ENCODE assay signal across 25 cellular contexts in genomic region chr9:8136477-8136876, GRCh38.
A peak's percentile ranks its signal among the peaks of the same experiment; 100 is the strongest.
DNase-seq lines count a peak whose midpoint lies in the region; ATAC-seq and TF ChIP-seq lines count a peak whose summit lies in the region.
"Had no signal": no experiment of that assay in that cellular context is flagged by ENCODE, and none has a peak within 500 bp of the region (broad histone marks: within the 10 kb centered on the region; RNA-seq: fewer than 3 reads in every experiment).

No MANE protein-coding gene starts in this region.

- no peak overlapping the region for H3K27ac ChIP-seq in osteoblast (ENCODE audit: low read depth, low read length)
- H3K27ac ChIP-seq: BLaER1 treated with 17β-estradiol and CSF1 and Interleukin-3, amounts not matched to agents 10 nM and 100 nM; body of pancreas; pancreas; Peyer's patch; SJSA1; suprapubic skin; uterus had no signal

- H3K36me3 ChIP-seq in osteoblast (ENCODE audit: insufficient read depth, low read length), result no peaks in the 10 kb centered on the region
- H3K36me3 ChIP-seq: BLaER1 treated with 17β-estradiol and CSF1 and Interleukin-3, amounts not matched to agents 10 nM and 100 nM; HAP-1; pancreas; Peyer's patch; SJSA1; suprapubic skin; uterus had no signal

- no peak for TF ChIP-seq POLR2A in lower leg skin (IDR thresholded peaks at IDR 0.05)

- H3K4me3 ChIP-seq in osteoblast (ENCODE audit: insufficient read depth, low read length), result no peak overlapping the region
- no peak overlapping the region for H3K4me3 ChIP-seq in lower leg skin (ENCODE audit: low read depth, poor library complexity, severe bottlenecking)
- H3K4me3 ChIP-seq: BLaER1 treated with 17β-estradiol and CSF1 and Interleukin-3, amounts not matched to agents 10 nM and 100 nM; body of pancreas; HAP-1; pancreas; Peyer's patch; SJSA1; suprapubic skin; uterus had no signal

- DNase-seq in DMS53 (lab: John Stamatoyannopoulos, UW) (no peak), osteoblast (ENCODE audit: insufficient read length, low spot score, missing footprints) (no peak), lower leg skin (ENCODE audit: low spot score in 2 of 2) (no peak)
- no peak for DNase-seq in central memory CD4-positive, alpha-beta T cell
- DNase-seq: activated CD4-positive, alpha-beta T cell treated with anti-CD3 and anti-CD28 coated beads, Interleukin-2, amount 10 ng/mL, durations not matched to agents 7 days and 5 days; activated effector memory CD4-positive, alpha-beta T cell treated with Interleukin-2 at 50 U/mL for 16 hours; activated naive CD8-positive, alpha-beta T cell treated with anti-CD3 and anti-CD28 coated beads, Interleukin-2, amount 50 U/mL, for 24 hours; body of pancreas; Calu3; endodermal cell; naive B cell; NCI-H524; pancreas; Peyer's patch; uterus had no signal

- intact Hi-C loops in lower leg skin (cut with DNase I; ENCODE audit: low total_unique reads), result no loop called here

- no peaks in the 10 kb centered on the region for H3K4me1 ChIP-seq in osteoblast (ENCODE audit: insufficient read depth, low read length)
- H3K4me1 ChIP-seq: body of pancreas, pancreas, Peyer's patch, SJSA1, suprapubic skin, uterus had no signal

- ATAC-seq in GM18861 (IDR thresholded peaks at IDR 0.05; ENCODE audit: unreplicated experiment) (peak; percentile 95), GM21381 (IDR thresholded peaks at IDR 0.05; ENCODE audit: unreplicated experiment) (peak; percentile 89), HG02970 (IDR thresholded peaks at IDR 0.05; ENCODE audit: low FRiP score, unreplicated experiment) (peak; percentile 70), HG03469 (IDR thresholded peaks at IDR 0.05; ENCODE audit: unreplicated experiment) (peak; percentile 70)
- ATAC-seq: activated naive CD8-positive, alpha-beta T cell treated with anti-CD3 and anti-CD28 coated beads, Interleukin-2, amount 50 U/mL, for 24 hours; body of pancreas; HepG2; pancreas; sciatic nerve had no signal

- H3K27me3 ChIP-seq in osteoblast (ENCODE audit: insufficient read depth, low read length), result no peaks in the 10 kb centered on the region
- H3K27me3 ChIP-seq: BLaER1 treated with 17β-estradiol and CSF1 and Interleukin-3, amounts not matched to agents 10 nM and 100 nM; body of pancreas; pancreas; Peyer's patch; SJSA1; suprapubic skin; uterus had no signal

- no peaks in the 10 kb centered on the region for H3K79me2 ChIP-seq in osteoblast (ENCODE audit: insufficient read depth, low read length)

- WGBS in lower leg skin, 2 donors, result 85 to 97% methylated on average over 1 of the region's 1 CpG

- H3K9me3 ChIP-seq in osteoblast (ENCODE audit: low read depth, low read length), result no peaks in the 10 kb centered on the region
- H3K9me3 ChIP-seq: BLaER1 treated with 17β-estradiol and CSF1 and Interleukin-3, amounts not matched to agents 10 nM and 100 nM; body of pancreas; HAP-1; pancreas; Peyer's patch; SJSA1; suprapubic skin; uterus had no signal

- no peaks in the 10 kb centered on the region for H4K20me1 ChIP-seq in osteoblast (ENCODE audit: insufficient read depth, low read length)
- H4K20me1 ChIP-seq: BLaER1 treated with 17β-estradiol and CSF1 and Interleukin-3, amounts not matched to agents 10 nM and 100 nM had no signal

- no peak overlapping the region for H2AFZ ChIP-seq in osteoblast (ENCODE audit: low read length)

- H3K4me2 ChIP-seq in osteoblast (ENCODE audit: insufficient read depth, low read length), result no peak overlapping the region
- H3K4me2 ChIP-seq: BLaER1 treated with 17β-estradiol and CSF1 and Interleukin-3, amounts not matched to agents 10 nM and 100 nM had no signal

- TF ChIP-seq CTCF in osteoblast (IDR thresholded peaks at IDR 0.05; ENCODE audit: extremely low read depth, low read depth, low read length) (no peak), lower leg skin (IDR thresholded peaks at IDR 0.05) (no peak)
